Comparison of ENCODE assay signal across 8 cellular contexts in genomic region chr3:37967252-37967881, GRCh38. TPM values are rescaled to one million over a fixed set of nuclear protein-coding genes. Genes with fewer than 3 reads are reported as not detected.
A peak's percentile ranks its signal among the peaks of the same experiment; 100 is the strongest.
DNase-seq lines count a peak whose midpoint lies in the region; ATAC-seq and TF ChIP-seq lines count a peak whose summit lies in the region.

No MANE protein-coding gene starts in this region.

- no peak overlapping the region for H3K27ac ChIP-seq in HL-60 (replicated peaks)

- POLR2A ChIA-PET in T-cell (lab: Charles Lee): no interaction called here

- H3K4me3 ChIP-seq in HL-60 (replicated peaks; ENCODE audit: insufficient read depth, low read length): no peak overlapping the region

- H3K27me3 Mint-ChIP-seq in T-cell: no peaks in the 10 kb centered on the region

- TF ChIP-seq CTCF in HL-60 (IDR thresholded peaks at IDR 0.05; ENCODE audit: insufficient read depth, low read length): peak; percentile 82

- no peaks in the 10 kb centered on the region for H3K27me3 ChIP-seq in HL-60 (ENCODE audit: insufficient read depth, poor library complexity, severe bottlenecking)

- peak; percentile 85 for DNase-seq in AG20443 (ENCODE audit: low spot score)
- DNase-seq in HL-60 (ENCODE audit: low read depth in 1 of 2, low spot score in 1 of 2): peak; percentile 34 to 61
- DNase-seq in T-cell: peak in 33 of 34 experiments; percentile 11 to 66 (median 48)
- peak; percentile 27 for DNase-seq in amniotic stem cell (lab: John Stamatoyannopoulos, UW)
- peak in 28 of 51 donors; percentile 8 to 72 (median 37) for DNase-seq in hypothalamus (lab: John Stamatoyannopoulos, UW)
- peak; percentile 17 to 46 for DNase-seq in stimulated activated CD4-positive, alpha-beta T cell treated with anti-CD3 and anti-CD28 coated beads, Interleukin-12 subunit alpha, Interleukin-12 subunit beta, amount 100 ng/mL, for 24 hours (ENCODE audit: low read depth in 2 of 2)
- DNase-seq in dedifferentiated amniotic fluid mesenchymal stem cell (ENCODE audit: extremely low spot score): no peak

- H3K36me3 Mint-ChIP-seq in T-cell: no peaks in the 10 kb centered on the region

- H3K27ac Mint-ChIP-seq in T-cell: no peak overlapping the region

- CTCF ChIA-PET in T-cell (lab: Charles Lee): interaction anchor here (0.6 to 5.8 kb wide), 10 partner anchors 11 to 115 kb away, joined by 3 to 53 read pairs (median 5); no protein-coding TSS in a partner anchor

- no peaks in the 10 kb centered on the region for H3K9me3 Mint-ChIP-seq in T-cell

- ATAC-seq in GM18873 (IDR thresholded peaks at IDR 0.05; ENCODE audit: low FRiP score, unreplicated experiment) (peak; percentile 60), T-cell (replicated peaks in 1 of 4) (peak; percentile 70 to 83 (median 80))

- H3K4me3 Mint-ChIP-seq in T-cell: no peak overlapping the region

- peaks cover 4 to 7% (median 5%) of the 10 kb centered on the region in 3 donors for H3K4me1 Mint-ChIP-seq in T-cell

RNA-seq across cellular contexts. Expression of gene VILL, which starts 23.2 kb away (rescaled TPM):
- 10 to 100 TPM; 26.6 to 44.6 (median 42.1) TPM for total RNA-seq in T-cell
